In genomic region chr2:58535182-58535581, GRCh38 we compare ENCODE assay signal across 1 cellular context.
TF ChIP-seq lines count a peak whose summit lies in the region.

No MANE protein-coding gene starts in this region.

TF ChIP-seq in HEK293, 187 proteins besides CTCF, POLR2A, EP300 and RAD21 (continued from another document):
- TF ChIP-seq ZBTB44 (tag by site-specific recombination; IDR thresholded peaks at IDR 0.05) (peak; percentile 65; the same call in 1 of the 2 replicates), GLI2 (tag by site-specific recombination; IDR thresholded peaks at IDR 0.05; ENCODE audit: borderline replicate concordance, low read depth) (no peak)
